In the genomic region with DNA sequence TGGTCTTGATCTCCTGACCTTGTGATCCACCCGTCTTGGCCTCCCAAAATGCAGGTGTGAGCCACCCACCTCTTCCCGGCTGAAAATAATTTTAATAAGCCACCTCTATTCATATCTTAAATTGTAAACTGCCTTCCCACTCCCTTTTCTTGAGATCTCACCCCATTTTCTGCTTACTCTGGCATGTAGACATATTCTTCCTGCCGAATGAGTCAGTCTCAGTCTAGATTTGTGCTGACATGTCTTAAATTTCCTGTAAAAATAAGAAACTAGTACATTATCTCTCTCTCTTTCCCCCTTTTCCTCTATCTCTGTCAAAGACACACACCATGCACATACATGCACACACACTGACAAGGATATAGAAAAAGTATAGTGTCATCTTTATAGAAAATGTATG, we compare ENCODE assay signal across 1 cellular context.
TF ChIP-seq lines count a peak whose summit lies in the region.

No MANE protein-coding gene starts in this region.

TF ChIP-seq in WTC11, 78 proteins besides CTCF, POLR2A, EP300 and RAD21 (continued from another document):
- TF ChIP-seq, protein P1, sequence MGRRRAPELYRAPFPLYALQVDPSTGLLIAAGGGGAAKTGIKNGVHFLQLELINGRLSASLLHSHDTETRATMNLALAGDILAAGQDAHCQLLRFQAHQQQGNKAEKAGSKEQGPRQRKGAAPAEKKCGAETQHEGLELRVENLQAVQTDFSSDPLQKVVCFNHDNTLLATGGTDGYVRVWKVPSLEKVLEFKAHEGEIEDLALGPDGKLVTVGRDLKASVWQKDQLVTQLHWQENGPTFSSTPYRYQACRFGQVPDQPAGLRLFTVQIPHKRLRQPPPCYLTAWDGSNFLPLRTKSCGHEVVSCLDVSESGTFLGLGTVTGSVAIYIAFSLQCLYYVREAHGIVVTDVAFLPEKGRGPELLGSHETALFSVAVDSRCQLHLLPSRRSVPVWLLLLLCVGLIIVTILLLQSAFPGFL (CRISPR knock-in tag; IDR thresholded peaks at IDR 0.05; ENCODE audit: borderline replicate concordance), result no peak
- TF ChIP-seq, protein P2, sequence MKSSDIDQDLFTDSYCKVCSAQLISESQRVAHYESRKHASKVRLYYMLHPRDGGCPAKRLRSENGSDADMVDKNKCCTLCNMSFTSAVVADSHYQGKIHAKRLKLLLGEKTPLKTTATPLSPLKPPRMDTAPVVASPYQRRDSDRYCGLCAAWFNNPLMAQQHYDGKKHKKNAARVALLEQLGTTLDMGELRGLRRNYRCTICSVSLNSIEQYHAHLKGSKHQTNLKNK (CRISPR knock-in tag; IDR thresholded peaks at IDR 0.05), result no peak
- TF ChIP-seq, protein P3, sequence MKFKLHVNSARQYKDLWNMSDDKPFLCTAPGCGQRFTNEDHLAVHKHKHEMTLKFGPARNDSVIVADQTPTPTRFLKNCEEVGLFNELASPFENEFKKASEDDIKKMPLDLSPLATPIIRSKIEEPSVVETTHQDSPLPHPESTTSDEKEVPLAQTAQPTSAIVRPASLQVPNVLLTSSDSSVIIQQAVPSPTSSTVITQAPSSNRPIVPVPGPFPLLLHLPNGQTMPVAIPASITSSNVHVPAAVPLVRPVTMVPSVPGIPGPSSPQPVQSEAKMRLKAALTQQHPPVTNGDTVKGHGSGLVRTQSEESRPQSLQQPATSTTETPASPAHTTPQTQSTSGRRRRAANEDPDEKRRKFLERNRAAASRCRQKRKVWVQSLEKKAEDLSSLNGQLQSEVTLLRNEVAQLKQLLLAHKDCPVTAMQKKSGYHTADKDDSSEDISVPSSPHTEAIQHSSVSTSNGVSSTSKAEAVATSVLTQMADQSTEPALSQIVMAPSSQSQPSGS (CRISPR knock-in tag; IDR thresholded peaks at IDR 0.05; ENCODE audit: borderline replicate concordance, low read depth), result no peak
- no peak for TF ChIP-seq NFE2L1 (CRISPR knock-in tag; IDR thresholded peaks at IDR 0.05)
- no peak for TF ChIP-seq SMAD4 (CRISPR knock-in tag; IDR thresholded peaks at IDR 0.05)
- no peak for TF ChIP-seq STAT6 (CRISPR knock-in tag; conservative IDR thresholded peaks at IDR 0.05; ENCODE audit: low read depth)
- TF ChIP-seq TP53 (CRISPR knock-in tag; IDR thresholded peaks at IDR 0.05), result no peak
- TF ChIP-seq, protein P4, sequence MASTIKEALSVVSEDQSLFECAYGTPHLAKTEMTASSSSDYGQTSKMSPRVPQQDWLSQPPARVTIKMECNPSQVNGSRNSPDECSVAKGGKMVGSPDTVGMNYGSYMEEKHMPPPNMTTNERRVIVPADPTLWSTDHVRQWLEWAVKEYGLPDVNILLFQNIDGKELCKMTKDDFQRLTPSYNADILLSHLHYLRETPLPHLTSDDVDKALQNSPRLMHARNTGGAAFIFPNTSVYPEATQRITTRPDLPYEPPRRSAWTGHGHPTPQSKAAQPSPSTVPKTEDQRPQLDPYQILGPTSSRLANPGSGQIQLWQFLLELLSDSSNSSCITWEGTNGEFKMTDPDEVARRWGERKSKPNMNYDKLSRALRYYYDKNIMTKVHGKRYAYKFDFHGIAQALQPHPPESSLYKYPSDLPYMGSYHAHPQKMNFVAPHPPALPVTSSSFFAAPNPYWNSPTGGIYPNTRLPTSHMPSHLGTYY (CRISPR knock-in tag; IDR thresholded peaks at IDR 0.05), result no peak
- no peak for TF ChIP-seq ZNF263 (CRISPR knock-in tag; IDR thresholded peaks at IDR 0.05; ENCODE audit: low read depth)
